Comparison of ENCODE assay signal across 12 cellular contexts in the genomic region with DNA sequence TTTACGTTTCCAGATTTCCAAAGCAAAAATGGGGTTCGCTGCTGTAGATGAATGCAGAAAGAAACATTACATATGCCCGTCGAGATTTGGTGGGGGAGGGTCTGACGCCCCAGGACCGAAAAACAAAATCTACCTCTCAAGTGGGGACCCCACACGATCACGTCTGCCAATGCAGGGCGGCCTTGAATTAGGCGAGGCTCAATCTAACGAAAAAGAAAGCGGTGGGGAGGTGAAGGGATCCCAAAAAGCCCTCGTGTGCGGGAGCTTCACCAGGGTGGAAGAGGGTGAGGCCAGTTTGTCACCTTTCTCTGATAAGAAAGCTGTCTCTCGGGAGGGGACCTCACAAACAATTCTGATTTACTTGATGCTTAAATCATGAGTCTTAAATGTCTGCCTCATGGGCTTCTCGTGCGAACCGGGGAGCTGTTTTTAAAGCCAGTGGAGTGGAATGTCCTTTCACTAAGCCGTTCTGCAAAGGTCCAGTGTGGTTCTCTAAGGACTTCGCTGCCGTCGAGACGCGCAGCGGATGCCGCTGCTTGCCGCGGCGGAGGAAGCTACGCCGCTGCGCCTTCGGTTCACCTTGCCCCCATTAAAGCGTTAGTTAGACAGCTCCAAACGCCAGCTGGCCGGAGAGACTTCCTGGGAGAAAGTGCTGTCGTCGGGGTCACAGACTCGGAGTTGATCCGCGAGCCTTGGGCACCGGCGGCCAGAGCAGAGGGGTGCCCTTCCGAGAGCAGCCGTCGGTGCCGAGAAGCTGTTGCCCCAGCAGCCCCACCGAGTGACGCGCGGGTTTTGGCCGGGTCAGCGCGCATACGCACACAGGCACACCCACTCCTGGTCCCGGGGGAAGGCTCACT. TPM values are rescaled to one million over a fixed set of nuclear protein-coding genes. Genes with fewer than 3 reads are reported as not detected.
A peak's percentile ranks its signal among the peaks of the same experiment; 100 is the strongest.
DNase-seq lines count a peak whose midpoint lies in the region; ATAC-seq, FAIRE-seq and TF ChIP-seq lines count a peak whose summit lies in the region.
"Had no signal": no experiment of that assay in that cellular context is flagged by ENCODE, and none has a peak within 500 bp of the region (broad histone marks: within the 10 kb centered on the region; RNA-seq: fewer than 3 reads in every experiment).

No MANE protein-coding gene starts in this region.

- TF ChIP-seq EP300 in HepG2 (IDR thresholded peaks at IDR 0.05; ENCODE audit: low read depth in 2 of 2, low read length in 2 of 2) (no peak), HepG2 (CRISPR knock-in tag; IDR thresholded peaks at IDR 0.05; ENCODE audit: borderline replicate concordance) (no peak)

- POLR2A ChIA-PET in HepG2 (lab: Yijun Ruan, JAX): no interaction called here

- H3K18ac ChIP-seq in mesenchymal stem cell (ENCODE audit: low read depth in 1 of 2, low read length in 2 of 2): no peak overlapping the region

- no TSS peak for BruUV-seq in HepG2 (replicated peaks; lab: Mats Ljungman, UMichigan)

- no peaks in the 10 kb centered on the region for H3K9me3 Mint-ChIP-seq in activated T-helper 1 cell treated with anti-CD3 and anti-CD28 coated beads, Interleukin-12 subunit alpha, Interleukin-12 subunit beta, Interleukin-2, Interleukin-4 antibody, amounts not matched to agents 30 ng/mL and 10 ng/mL and 1 ng/mL, durations not matched to agents 14 hours and 24 hours and 36 hours

- H4K8ac ChIP-seq in mesenchymal stem cell (ENCODE audit: low read length): no peak overlapping the region

- no peak overlapping the region for H2BK5ac ChIP-seq in mesenchymal stem cell (ENCODE audit: low read depth, low read length, poor library complexity, severe bottlenecking)

- no peak overlapping the region for H3K9ac ChIP-seq in HepG2 (ENCODE audit: insufficient read depth, low read depth, low read length)
- no peak overlapping the region for H3K9ac ChIP-seq in mesenchymal stem cell (ENCODE audit: low read length)

- H3K4me2 ChIP-seq in HepG2 (ENCODE audit: low read depth, low read length) (peak overlapping the region; percentile 69; the same call in 1 of the 2 replicates), mesenchymal stem cell (ENCODE audit: low read length, poor library complexity, severe bottlenecking) (no peak overlapping the region)

- H3K27me3 Mint-ChIP-seq in activated T-helper 1 cell treated with anti-CD3 and anti-CD28 coated beads, Interleukin-12 subunit alpha, Interleukin-12 subunit beta, Interleukin-2, Interleukin-4 antibody, amounts not matched to agents 30 ng/mL and 10 ng/mL and 1 ng/mL, durations not matched to agents 14 hours and 24 hours and 36 hours (ENCODE audit: insufficient read depth): peaks cover 73% of the 10 kb centered on the region

- TF ChIP-seq CTCF in HepG2 (CRISPR knock-in tag; IDR thresholded peaks at IDR 0.05): no peak
- TF ChIP-seq CTCF in right lobe of liver (IDR thresholded peaks at IDR 0.05): no peak
- no peak for TF ChIP-seq CTCF in thoracic aorta (IDR thresholded peaks at IDR 0.05)

- TF ChIP-seq POLR2A in HepG2 (IDR thresholded peaks at IDR 0.05; ENCODE audit: insufficient read depth in 1 of 2, low read depth in 2 of 2, low read length in 2 of 2) (no peak), right lobe of liver (IDR thresholded peaks at IDR 0.05) (no peak)

- no peak for TF ChIP-seq RAD21 in HepG2 (CRISPR knock-in tag; IDR thresholded peaks at IDR 0.05)

- H3K23ac ChIP-seq in mesenchymal stem cell (ENCODE audit: low read length in 2 of 2): no peak overlapping the region

- no peak overlapping the region for H2AK5ac ChIP-seq in mesenchymal stem cell (ENCODE audit: low read length, severe bottlenecking)

- peaks cover 6% of the 10 kb centered on the region; the same call in 1 of the 2 replicates for H4K20me1 ChIP-seq in HepG2 (ENCODE audit: insufficient read depth, low read length)

- H2BK12ac ChIP-seq in mesenchymal stem cell (ENCODE audit: low read length in 2 of 2): no peak overlapping the region

- no peak overlapping the region for H4K91ac ChIP-seq in mesenchymal stem cell (ENCODE audit: low read length)

- H3K36me3 ChIP-seq in HepG2 (replicated peaks in 1 of 2; ENCODE audit: control insufficient read depth in 1 of 2, insufficient read depth in 2 of 2, low read length in 2 of 2) (no peaks in the 10 kb centered on the region), right lobe of liver (no peaks in the 10 kb centered on the region), mesenchymal stem cell (ENCODE audit: control insufficient read depth in 1 of 2, insufficient read depth in 2 of 2, low read depth in 1 of 2, low read length in 2 of 2) (no peaks in the 10 kb centered on the region), thoracic aorta (no peaks in the 10 kb centered on the region)

- FAIRE-seq in HepG2 (lab: Jason Lieb, UNC): no peak
- FAIRE-seq: islet of Langerhans had no signal

- H3K27ac ChIP-seq in HepG2 (ENCODE audit: extremely low read length, insufficient read depth, low read length): no peak overlapping the region
- no peak overlapping the region for H3K27ac ChIP-seq in right lobe of liver
- H3K27ac ChIP-seq in mesenchymal stem cell (ENCODE audit: low read length, poor library complexity, severe bottlenecking): no peak overlapping the region
- H3K27ac ChIP-seq in thoracic aorta: no peak overlapping the region
- H3K27ac ChIP-seq in caudate nucleus (ENCODE audit: low read depth, low read length): no peak overlapping the region

- DNase-seq in HepG2 (ENCODE audit: low spot score) (no peak), right lobe of liver (no peak), mesenchymal stem cell (peak; percentile 26), thoracic aorta (ENCODE audit: low spot score) (no peak), NCI-H146 (lab: John Stamatoyannopoulos, UW) (no peak), COLO829 (ENCODE audit: low spot score) (no peak), caudate nucleus (lab: John Stamatoyannopoulos, UW) (no peak)
- no peak for DNase-seq in activated T-helper 1 cell treated with anti-CD3 and anti-CD28 coated beads, Interleukin-12 subunit alpha, Interleukin-12 subunit beta, Interleukin-2, Interleukin-4 antibody, amounts not matched to agents 30 ng/mL and 10 ng/mL and 1 ng/mL, durations not matched to agents 14 hours and 24 hours and 36 hours (ENCODE audit: low spot score)
- DNase-seq: activated effector memory CD4-positive, alpha-beta T cell treated with Interleukin-2 at 50 U/mL for 16 hours; DMS79 had no signal

- H3K79me1 ChIP-seq in mesenchymal stem cell (replicated peaks; ENCODE audit: low read length, poor library complexity, severe bottlenecking): no peaks in the 10 kb centered on the region

- CTCF ChIA-PET in HepG2 (lab: Yijun Ruan, JAX; ENCODE audit: low intra/inter-chr PET ratio, low total read pairs): interaction anchor here (1.2 to 2.5 kb wide), 2 partner anchors 32 to 246 kb away, joined by 4 to 11 read pairs; no protein-coding TSS in a partner anchor

- ATAC-seq in HepG2: no peak
- ATAC-seq in right lobe of liver: no peak
- ATAC-seq in thoracic aorta (ENCODE audit: insufficient number of reproducible peaks, low FRiP score, low read depth): no peak

- H3K79me2 ChIP-seq in HepG2 (ENCODE audit: insufficient read depth, low read length): no peaks in the 10 kb centered on the region

- H3K9me3 ChIP-seq in HepG2 (ENCODE audit: low read length) (no peaks in the 10 kb centered on the region), right lobe of liver (no peaks in the 10 kb centered on the region), mesenchymal stem cell (ENCODE audit: control insufficient read depth, low read length) (no peaks in the 10 kb centered on the region), thoracic aorta (no peaks in the 10 kb centered on the region)

- H3K4me3 Mint-ChIP-seq in activated T-helper 1 cell treated with anti-CD3 and anti-CD28 coated beads, Interleukin-12 subunit alpha, Interleukin-12 subunit beta, Interleukin-2, Interleukin-4 antibody, amounts not matched to agents 30 ng/mL and 10 ng/mL and 1 ng/mL, durations not matched to agents 14 hours and 24 hours and 36 hours: peak overlapping the region; percentile 45

- peak overlapping the region; percentile 86 for H3K27ac Mint-ChIP-seq in activated T-helper 1 cell treated with anti-CD3 and anti-CD28 coated beads, Interleukin-12 subunit alpha, Interleukin-12 subunit beta, Interleukin-2, Interleukin-4 antibody, amounts not matched to agents 30 ng/mL and 10 ng/mL and 1 ng/mL, durations not matched to agents 14 hours and 24 hours and 36 hours

- H3K36me3 Mint-ChIP-seq in activated T-helper 1 cell treated with anti-CD3 and anti-CD28 coated beads, Interleukin-12 subunit alpha, Interleukin-12 subunit beta, Interleukin-2, Interleukin-4 antibody, amounts not matched to agents 30 ng/mL and 10 ng/mL and 1 ng/mL, durations not matched to agents 14 hours and 24 hours and 36 hours (ENCODE audit: low read depth): peaks cover 2% of the 10 kb centered on the region

- in situ Hi-C loops in HepG2 (cut with HindIII; ENCODE audit: extremely low pct_ligation_motif_present, low pct_unique_long_range_greater_than_20kb): loop anchor here (5.0 kb wide), 2 partner anchors 243 to 428 kb away; no protein-coding TSS in a partner anchor

- intact Hi-C loops in HepG2 (cut with micrococcal nuclease; ENCODE audit: unreplicated experiment): no loop called here
- intact Hi-C loops in right lobe of liver (cut with DNase I): loop anchor here (5.0 to 10.0 kb wide), 3 partner anchors 251 to 423 kb away; no protein-coding TSS in a partner anchor
- intact Hi-C loops in activated T-helper 1 cell treated with anti-CD3 and anti-CD28 coated beads, Interleukin-12 subunit alpha, Interleukin-12 subunit beta, Interleukin-2, Interleukin-4 antibody, amounts not matched to agents 30 ng/mL and 10 ng/mL and 1 ng/mL, durations not matched to agents 14 hours and 24 hours and 36 hours (cut with micrococcal nuclease): loop anchor here (5.0 to 10.0 kb wide), 3 partner anchors 138 to 831 kb away; a partner anchor contains a TSS

- 67% methylated on average over 37 of the region's 56 CpGs for WGBS in HepG2 (ENCODE audit: low lambda C conversion rate)
- 3% methylated on average over 27 of the region's 56 CpGs for WGBS in right lobe of liver (ENCODE audit: insufficient coverage, low coverage, low lambda C conversion rate, missing lambda C conversion rate)
- 2% methylated on average over 56 of the region's 56 CpGs for WGBS in mesenchymal stem cell

- peaks cover 23% of the 10 kb centered on the region for H3K4me1 Mint-ChIP-seq in activated T-helper 1 cell treated with anti-CD3 and anti-CD28 coated beads, Interleukin-12 subunit alpha, Interleukin-12 subunit beta, Interleukin-2, Interleukin-4 antibody, amounts not matched to agents 30 ng/mL and 10 ng/mL and 1 ng/mL, durations not matched to agents 14 hours and 24 hours and 36 hours (ENCODE audit: low read depth)

- H2BK15ac ChIP-seq in mesenchymal stem cell (ENCODE audit: low read depth, poor library complexity, severe bottlenecking): no peak overlapping the region

- H3K4me3 ChIP-seq in HepG2 (replicated peaks in 1 of 3; ENCODE audit: insufficient read depth in 1 of 3, low read depth in 2 of 3, low read length in 3 of 3) (no peak overlapping the region), right lobe of liver (no peak overlapping the region), mesenchymal stem cell (ENCODE audit: insufficient read depth in 1 of 2, low read depth in 1 of 2, low read length in 2 of 2) (peak overlapping the region in 1 of 2 experiments; percentile 36), thoracic aorta (peak overlapping the region; percentile 68)

- peaks cover 45% of the 10 kb centered on the region for H3K4me1 ChIP-seq in HepG2 (ENCODE audit: insufficient read depth, low read length)
- peaks cover 0 to 43% (median 7%) of the 10 kb centered on the region in 4 donors for H3K4me1 ChIP-seq in right lobe of liver
- H3K4me1 ChIP-seq in mesenchymal stem cell (ENCODE audit: control insufficient read depth, insufficient read depth, low read depth, low read length): peaks cover 39% of the 10 kb centered on the region
- peaks cover 23 to 44% of the 10 kb centered on the region in 2 donors for H3K4me1 ChIP-seq in thoracic aorta (ENCODE audit: control insufficient read depth in 1 of 2, low read depth in 2 of 2)

- no peak overlapping the region for H2BK120ac ChIP-seq in mesenchymal stem cell (ENCODE audit: low read depth, low read length)

- no peak overlapping the region for H2AFZ ChIP-seq in HepG2 (ENCODE audit: low read length)
- H2AFZ ChIP-seq in mesenchymal stem cell (ENCODE audit: low read depth, low read length): no peak overlapping the region

- H3K14ac ChIP-seq in mesenchymal stem cell (ENCODE audit: low read length in 2 of 2): no peak overlapping the region

- H3K4ac ChIP-seq in mesenchymal stem cell (ENCODE audit: low read depth in 1 of 2, low read length in 2 of 2): no peak overlapping the region

- H3K27me3 ChIP-seq in HepG2 (ENCODE audit: control insufficient read depth in 1 of 2, insufficient read depth in 2 of 2, low read length in 2 of 2) (peaks cover 15 to 87% of the 10 kb centered on the region in 2 experiments; a peak in 4 of 5 replicates), right lobe of liver (peaks cover 23 to 54% of the 10 kb centered on the region in 2 donors), mesenchymal stem cell (ENCODE audit: control insufficient read depth in 1 of 2, insufficient read depth in 1 of 2, low read length in 2 of 2) (peaks cover 86 to 93% of the 10 kb centered on the region in 2 experiments), thoracic aorta (replicated peaks; ENCODE audit: insufficient read depth) (peaks cover 29% of the 10 kb centered on the region)

RNA-seq across cellular contexts. Expression of a gene that starts 1.5 kb away (rescaled TPM):
- total RNA-seq in HepG2 (2016; rRNA removed; fragmentation: Illumina TruSeq; extraction: Trizol) (not detected in 2 replicates), right lobe of liver (not detected), thoracic aorta (not detected)
- total RNA-seq in HepG2 (2016; cell fraction: cytosol; rRNA removed; fragmentation: Illumina TruSeq; extraction: Trizol; ENCODE audit: low read depth): not detected in 2 replicates
- total RNA-seq in HepG2 (2016; cell fraction: insoluble cytoplasmic fraction; rRNA removed; fragmentation: Illumina TruSeq; extraction: Trizol): not detected in 2 replicates
- not detected in 2 replicates for total RNA-seq in HepG2 (2016; cell fraction: membrane; rRNA removed; fragmentation: Illumina TruSeq; extraction: Trizol)
- total RNA-seq in HepG2 (2016; cell fraction: nucleus; rRNA removed; fragmentation: Illumina TruSeq; extraction: Trizol): not detected in 2 replicates
- not detected in 2 replicates for polyA plus RNA-seq in HepG2 (2011; rRNA removed)
- not detected in 2 replicates for polyA plus RNA-seq in HepG2 (2011; cell fraction: cytosol; rRNA removed)
- not detected in 2 replicates for polyA plus RNA-seq in HepG2 (2011; cell fraction: nucleus; rRNA removed)
- polyA plus RNA-seq in HepG2 (2012): not detected in 2 replicates
- polyA plus RNA-seq in HepG2 (2016; cell fraction: cytosol; fragmentation: Illumina TruSeq; extraction: Trizol; ENCODE audit: low read depth): not detected in 2 replicates
- not detected in 2 replicates for polyA plus RNA-seq in HepG2 (2016; cell fraction: insoluble cytoplasmic fraction; fragmentation: Illumina TruSeq; extraction: Trizol; ENCODE audit: low read depth)
- not detected in 2 replicates for polyA plus RNA-seq in HepG2 (2016; cell fraction: membrane; fragmentation: Illumina TruSeq; extraction: Trizol; ENCODE audit: low read depth)
- polyA plus RNA-seq in HepG2 (2016; cell fraction: nucleus; fragmentation: Illumina TruSeq; extraction: Trizol; ENCODE audit: insufficient read depth, low read depth): not detected in 2 replicates
- not detected in 2 replicates for polyA minus RNA-seq in HepG2 (2011; rRNA and poly(A)+ RNA removed; ENCODE audit: low replicate concordance)
- polyA minus RNA-seq in HepG2 (2011; cell fraction: cytosol; rRNA and poly(A)+ RNA removed): not detected in 2 replicates
- not detected in 2 replicates for polyA minus RNA-seq in HepG2 (2011; cell fraction: nucleus; rRNA and poly(A)+ RNA removed)
- not detected in 2 replicates for total RNA-seq in activated T-helper 1 cell treated with anti-CD3 and anti-CD28 coated beads, Interleukin-12 subunit alpha, Interleukin-12 subunit beta, Interleukin-2, Interleukin-4 antibody, amounts not matched to agents 30 ng/mL and 10 ng/mL and 1 ng/mL, durations not matched to agents 14 hours and 24 hours and 36 hours
- polyA plus RNA-seq in mesenchymal stem cell (2013, experiment 1 of 2): not detected
- polyA plus RNA-seq in mesenchymal stem cell (2013, experiment 2 of 2): not detected
- total RNA-seq: renal cortical epithelial cell had no signal

RNA-seq across cellular contexts. Expression of a gene that starts 13.7 kb away (rescaled TPM):
- total RNA-seq in HepG2 (2016; rRNA removed; fragmentation: Illumina TruSeq; extraction: Trizol): not detected in 2 replicates
- total RNA-seq in HepG2 (2016; cell fraction: cytosol; rRNA removed; fragmentation: Illumina TruSeq; extraction: Trizol; ENCODE audit: low read depth): not detected in 2 replicates
- not detected in 2 replicates for total RNA-seq in HepG2 (2016; cell fraction: insoluble cytoplasmic fraction; rRNA removed; fragmentation: Illumina TruSeq; extraction: Trizol)
- total RNA-seq in HepG2 (2016; cell fraction: membrane; rRNA removed; fragmentation: Illumina TruSeq; extraction: Trizol): not detected in 2 replicates
- total RNA-seq in HepG2 (2016; cell fraction: nucleus; rRNA removed; fragmentation: Illumina TruSeq; extraction: Trizol): not detected in 2 replicates
- not detected in 2 replicates for polyA plus RNA-seq in HepG2 (2011; rRNA removed)
- 0.04 TPM in 1 of 2 replicates, not detected in the other for polyA plus RNA-seq in HepG2 (2011; cell fraction: cytosol; rRNA removed)
- not detected in 2 replicates for polyA plus RNA-seq in HepG2 (2011; cell fraction: nucleus; rRNA removed)
- polyA plus RNA-seq in HepG2 (2012): not detected in 2 replicates
- not detected in 2 replicates for polyA plus RNA-seq in HepG2 (2016; cell fraction: cytosol; fragmentation: Illumina TruSeq; extraction: Trizol; ENCODE audit: low read depth)
- not detected in 2 replicates for polyA plus RNA-seq in HepG2 (2016; cell fraction: insoluble cytoplasmic fraction; fragmentation: Illumina TruSeq; extraction: Trizol; ENCODE audit: low read depth)
- not detected in 2 replicates for polyA plus RNA-seq in HepG2 (2016; cell fraction: membrane; fragmentation: Illumina TruSeq; extraction: Trizol; ENCODE audit: low read depth)
- not detected in 2 replicates for polyA plus RNA-seq in HepG2 (2016; cell fraction: nucleus; fragmentation: Illumina TruSeq; extraction: Trizol; ENCODE audit: insufficient read depth, low read depth)
- polyA minus RNA-seq in HepG2 (2011; rRNA and poly(A)+ RNA removed; ENCODE audit: low replicate concordance): 0.14 TPM in 1 of 2 replicates, not detected in the other
- not detected in 2 replicates for polyA minus RNA-seq in HepG2 (2011; cell fraction: cytosol; rRNA and poly(A)+ RNA removed)
- polyA minus RNA-seq in HepG2 (2011; cell fraction: nucleus; rRNA and poly(A)+ RNA removed): not detected in 2 replicates
- total RNA-seq in right lobe of liver: not detected
- not detected in 2 replicates for total RNA-seq in activated T-helper 1 cell treated with anti-CD3 and anti-CD28 coated beads, Interleukin-12 subunit alpha, Interleukin-12 subunit beta, Interleukin-2, Interleukin-4 antibody, amounts not matched to agents 30 ng/mL and 10 ng/mL and 1 ng/mL, durations not matched to agents 14 hours and 24 hours and 36 hours
- polyA plus RNA-seq in mesenchymal stem cell (2013, experiment 1 of 2): not detected
- polyA plus RNA-seq in mesenchymal stem cell (2013, experiment 2 of 2): not detected
- total RNA-seq in thoracic aorta: not detected
- total RNA-seq: renal cortical epithelial cell had no signal

RNA-seq across cellular contexts. Expression of a gene that starts 19.9 kb away (rescaled TPM):
- total RNA-seq in HepG2 (2016; rRNA removed; fragmentation: Illumina TruSeq; extraction: Trizol): 174 and 230 TPM in 2 replicates
- 42.5 and 51.9 TPM in 2 replicates for total RNA-seq in HepG2 (2016; cell fraction: cytosol; rRNA removed; fragmentation: Illumina TruSeq; extraction: Trizol; ENCODE audit: low read depth)
- total RNA-seq in HepG2 (2016; cell fraction: insoluble cytoplasmic fraction; rRNA removed; fragmentation: Illumina TruSeq; extraction: Trizol): 170 and 239 TPM in 2 replicates
- 74.0 and 86.8 TPM in 2 replicates for total RNA-seq in HepG2 (2016; cell fraction: membrane; rRNA removed; fragmentation: Illumina TruSeq; extraction: Trizol)
- total RNA-seq in HepG2 (2016; cell fraction: nucleus; rRNA removed; fragmentation: Illumina TruSeq; extraction: Trizol): 91.7 and 115 TPM in 2 replicates
- 184 and 188 TPM in 2 replicates for polyA plus RNA-seq in HepG2 (2011; rRNA removed)
- 121 and 143 TPM in 2 replicates for polyA plus RNA-seq in HepG2 (2011; cell fraction: cytosol; rRNA removed)
- polyA plus RNA-seq in HepG2 (2011; cell fraction: nucleus; rRNA removed): 242 and 278 TPM in 2 replicates
- 109 and 119 TPM in 2 replicates for polyA plus RNA-seq in HepG2 (2012)
- 36.9 and 37.0 TPM in 2 replicates for polyA plus RNA-seq in HepG2 (2016; cell fraction: cytosol; fragmentation: Illumina TruSeq; extraction: Trizol; ENCODE audit: low read depth)
- 215 and 216 TPM in 2 replicates for polyA plus RNA-seq in HepG2 (2016; cell fraction: insoluble cytoplasmic fraction; fragmentation: Illumina TruSeq; extraction: Trizol; ENCODE audit: low read depth)
- polyA plus RNA-seq in HepG2 (2016; cell fraction: membrane; fragmentation: Illumina TruSeq; extraction: Trizol; ENCODE audit: low read depth): 40.5 and 49.2 TPM in 2 replicates
- polyA plus RNA-seq in HepG2 (2016; cell fraction: nucleus; fragmentation: Illumina TruSeq; extraction: Trizol; ENCODE audit: insufficient read depth, low read depth): 127 and 140 TPM in 2 replicates
- 444 and 777 TPM in 2 replicates for polyA minus RNA-seq in HepG2 (2011; rRNA and poly(A)+ RNA removed; ENCODE audit: low replicate concordance)
- polyA minus RNA-seq in HepG2 (2011; cell fraction: cytosol; rRNA and poly(A)+ RNA removed): 107 and 129 TPM in 2 replicates
- 163 and 164 TPM in 2 replicates for polyA minus RNA-seq in HepG2 (2011; cell fraction: nucleus; rRNA and poly(A)+ RNA removed)
- total RNA-seq in right lobe of liver: 10 to 100 TPM; 24.1 to 50.9 (median 31.2) TPM
- 197 and 201 TPM in 2 replicates for total RNA-seq in activated T-helper 1 cell treated with anti-CD3 and anti-CD28 coated beads, Interleukin-12 subunit alpha, Interleukin-12 subunit beta, Interleukin-2, Interleukin-4 antibody, amounts not matched to agents 30 ng/mL and 10 ng/mL and 1 ng/mL, durations not matched to agents 14 hours and 24 hours and 36 hours
- polyA plus RNA-seq in mesenchymal stem cell (2013, experiment 1 of 2): 52.0 TPM
- polyA plus RNA-seq in mesenchymal stem cell (2013, experiment 2 of 2): 54.7 TPM
- total RNA-seq in thoracic aorta: 10 to 100 TPM; 64.2 to 77.9 TPM
